ENCODE assay signal across 21 cellular contexts in the genomic region with DNA sequence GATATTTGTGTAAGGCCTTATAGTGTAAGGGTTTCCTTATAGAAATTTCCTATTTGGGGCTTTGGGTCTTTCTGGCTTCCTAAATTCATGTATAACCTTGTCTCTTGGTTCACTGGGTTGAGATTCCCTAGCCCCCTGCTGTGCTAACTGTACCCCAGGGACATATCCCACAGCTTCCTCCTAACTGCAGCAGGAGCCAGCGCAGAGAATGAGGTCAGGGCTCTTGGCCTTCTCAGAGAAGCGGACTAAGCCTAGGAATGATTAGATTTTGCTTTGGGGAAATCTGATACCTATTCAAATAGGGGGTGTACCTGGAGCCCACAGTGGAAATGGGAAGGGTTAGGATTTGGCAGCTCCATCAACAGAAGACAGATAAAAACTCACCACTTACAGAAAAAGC.
DNase-seq lines count a peak whose midpoint lies in the region; ATAC-seq lines count a peak whose summit lies in the region.
"Had no signal": no experiment of that assay in that cellular context is flagged by ENCODE, and none has a peak within 500 bp of the region (broad histone marks: within the 10 kb centered on the region; RNA-seq: fewer than 3 reads in every experiment).

No MANE protein-coding gene starts in this region.

- ATAC-seq in GM19452 (IDR thresholded peaks at IDR 0.05; ENCODE audit: unreplicated experiment): no peak
- ATAC-seq: activated CD8-positive, alpha-beta T cell treated with anti-CD3 and anti-CD28 coated beads, Interleukin-2, amount 10 ng/mL, durations not matched to agents 7 days and 5 days; stimulated activated naive CD8-positive, alpha-beta T cell treated with anti-CD3 and anti-CD28 coated beads, Interleukin-15, amount 100 ng/mL, for 72 hours had no signal

- DNase-seq in DMS153 (lab: John Stamatoyannopoulos, UW): peak; percentile 35
- DNase-seq in DMS153 treated with DMSO at 0.1 percent for 48 hours (lab: John Stamatoyannopoulos, UW; ENCODE audit: unreplicated experiment): no peak
- DNase-seq in SJCRH30: peak; percentile 30 to 40
- peak; percentile 11 for DNase-seq in left kidney (ENCODE audit: low read depth, low spot score)
- no peak for DNase-seq in LoVo (ENCODE audit: low spot score)
- no peak for DNase-seq in COR-L47 (lab: John Stamatoyannopoulos, UW)
- DNase-seq: activated CD8-positive, alpha-beta T cell treated with anti-CD3 and anti-CD28 coated beads, Interleukin-2, amount 10 ng/mL, durations not matched to agents 7 days and 5 days; Caco-2; GOT3; kidney; NCI-H1694; NCI-H510A treated with DMSO at 0.1 percent for 48 hours; occipital lobe; RPMI8226; stimulated activated naive CD8-positive, alpha-beta T cell treated with anti-CD3 and anti-CD28 coated beads, Interleukin-15, amount 100 ng/mL, for 72 hours; T1000; transverse colon had no signal

- H3K4me1 ChIP-seq in HUES48 (ENCODE audit: control insufficient read depth, insufficient read depth, low read length): peaks cover 33% of the 10 kb centered on the region
- H3K4me1 ChIP-seq in SJCRH30: peaks cover 8% of the 10 kb centered on the region; the same call in 1 of the 2 replicates
- H3K4me1 ChIP-seq: Caco-2 had no signal

- H3K9me3 ChIP-seq in HUES48 (ENCODE audit: control insufficient read depth, insufficient read depth, low read length) (no peaks in the 10 kb centered on the region), SJCRH30 (replicated peaks) (no peaks in the 10 kb centered on the region)
- H3K9me3 ChIP-seq: Caco-2, transverse colon had no signal

- H3K27ac ChIP-seq in HUES48 (ENCODE audit: low read depth, low read length) (peak overlapping the region; percentile 52), SJCRH30 (no peak overlapping the region)
- H3K27ac ChIP-seq: 22Rv1, coronary artery, transverse colon had no signal

- H3K27me3 ChIP-seq in HUES48 (ENCODE audit: control insufficient read depth, insufficient read depth, low read length): no peaks in the 10 kb centered on the region
- no peaks in the 10 kb centered on the region for H3K27me3 ChIP-seq in SJCRH30
- H3K27me3 ChIP-seq: transverse colon had no signal

- no peak overlapping the region for H3K9ac ChIP-seq in HUES48 (ENCODE audit: low read depth, low read length)

- H3K4me3 ChIP-seq in HUES48 (ENCODE audit: low read depth, low read length) (no peak overlapping the region), SJCRH30 (no peak overlapping the region)
- H3K4me3 ChIP-seq: coronary artery, transverse colon had no signal

- H3K36me3 ChIP-seq in HUES48 (ENCODE audit: control insufficient read depth, insufficient read depth, low read length) (no peaks in the 10 kb centered on the region), SJCRH30 (no peaks in the 10 kb centered on the region)
- H3K36me3 ChIP-seq: transverse colon had no signal

Comparison
In these comparisons a context has a peak if more than half of its experiments do, and no peak if none do; other contexts are left out.
1. DNase-seq: peak in DMS153 (single experiment), SJCRH30 (2 of 2) and left kidney (single experiment); none in DMS153 treated with DMSO at 0.1 percent for 48 hours (single experiment), LoVo (single experiment) and COR-L47 (single experiment).